8 cellular contexts compared by ENCODE assay signal in genomic region chr6:84227434-84228197, GRCh38. TPM values are rescaled to one million over a fixed set of nuclear protein-coding genes. Genes with fewer than 3 reads are reported as not detected.
DNase-seq lines count a peak whose midpoint lies in the region; ATAC-seq and TF ChIP-seq lines count a peak whose summit lies in the region.

Gene CEP162 (minus strand): TSS chr6:84227643. CDS start chr6:84226393, 1,250 bp downstream.

- intact Hi-C loops in Right ventricle myocardium inferior (cut with DNase I), result loop anchor here (10.0 kb wide), 1 partner anchor 613 kb away; no protein-coding TSS in a partner anchor
- intact Hi-C loops in ovary (cut with DNase I), result loop anchor here in 2 of 4 donors (10.0 kb wide), 2 partner anchors 333 to 343 kb away; no protein-coding TSS in a partner anchor
- intact Hi-C loops in thyroid gland (cut with DNase I), result loop anchor here (10.0 kb wide), 1 partner anchor 343 kb away; no protein-coding TSS in a partner anchor

- TF ChIP-seq EP300 in ovary (IDR thresholded peaks at IDR 0.05), result no peak

- H3K36me3 ChIP-seq in ovary, result no peaks in the 10 kb centered on the region
- no peaks in the 10 kb centered on the region for H3K36me3 ChIP-seq in thyroid gland

- peak; percentile 82 for TF ChIP-seq CTCF in HFFc6 (IDR thresholded peaks at IDR 0.05)
- TF ChIP-seq CTCF in ovary (IDR thresholded peaks at IDR 0.05), result peak; percentile 50 to 80 (median 66)
- TF ChIP-seq CTCF in thyroid gland (IDR thresholded peaks at IDR 0.05), result peak; percentile 38 to 79 (median 64)

- peak within 1 kb of the TSS; percentile 81 for H3K27ac Mint-ChIP-seq in HFFc6
- peak within 1 kb of the TSS; percentile 84 to 86 for H3K27ac Mint-ChIP-seq in activated naive CD4-positive, alpha-beta T cell treated with anti-CD3 and anti-CD28 coated beads, Interleukin-2, amount 50 U/mL, for 72 hours

- H3K4me3 Mint-ChIP-seq in HFFc6, result peak within 1 kb of the TSS; percentile 94

- H3K36me3 Mint-ChIP-seq in HFFc6 (ENCODE audit: low read depth), result no peaks in the 10 kb centered on the region
- H3K36me3 Mint-ChIP-seq in activated naive CD4-positive, alpha-beta T cell treated with anti-CD3 and anti-CD28 coated beads, Interleukin-2, amount 50 U/mL, for 72 hours, result no peaks in the 10 kb centered on the region

- DNase-seq in HFFc6 (peak; percentile 73), NAMALWA (ENCODE audit: low spot score) (peak; percentile 92), SK-N-DZ (ENCODE audit: low spot score) (peak; percentile 92), Right ventricle myocardium inferior (ENCODE audit: missing footprints) (peak; percentile 97), ovary (peak; percentile 88 to 93 (median 90)), thyroid gland (peak; percentile 92 to 94)
- DNase-seq in activated naive CD4-positive, alpha-beta T cell treated with anti-CD3 and anti-CD28 coated beads, Interleukin-2, amount 50 U/mL, for 72 hours (ENCODE audit: low spot score in 2 of 2), result peak; percentile 84 to 89

- H3K9me3 ChIP-seq in ovary (no peaks in the 10 kb centered on the region), thyroid gland (no peaks in the 10 kb centered on the region)

- peaks cover 29% of the 10 kb centered on the region for H3K4me1 Mint-ChIP-seq in HFFc6 (ENCODE audit: low read depth)

- peaks cover 1% of the 10 kb centered on the region for H3K4me1 ChIP-seq in ovary (ENCODE audit: insufficient read depth)
- peaks cover 0 to 7% of the 10 kb centered on the region in 2 donors for H3K4me1 ChIP-seq in thyroid gland

- H3K4me3 ChIP-seq in GM08714 (ENCODE audit: low read length) (peak within 1 kb of the TSS; percentile 89), ovary (peak within 1 kb of the TSS; percentile 81), thyroid gland (replicated peaks in 1 of 3) (peak within 1 kb of the TSS; percentile 77 to 94 (median 89))

- peaks cover 3% of the 10 kb centered on the region for H3K27me3 Mint-ChIP-seq in HFFc6 (ENCODE audit: insufficient read depth)

- H3K9me3 Mint-ChIP-seq in HFFc6, result no peaks in the 10 kb centered on the region
- H3K9me3 Mint-ChIP-seq in activated naive CD4-positive, alpha-beta T cell treated with anti-CD3 and anti-CD28 coated beads, Interleukin-2, amount 50 U/mL, for 72 hours, result no peaks in the 10 kb centered on the region

- TF ChIP-seq POLR2A in ovary (IDR thresholded peaks at IDR 0.05), result no peak
- peak in 1 of 2 donors; percentile 25 for TF ChIP-seq POLR2A in thyroid gland (IDR thresholded peaks at IDR 0.05)

- H3K27me3 ChIP-seq in ovary (no peaks in the 10 kb centered on the region), thyroid gland (no peaks in the 10 kb centered on the region)

- H3K27ac ChIP-seq in ovary (peak within 1 kb of the TSS in 1 of 2 donors; percentile 80), thyroid gland (peak within 1 kb of the TSS; percentile 80 to 91 (median 90))

- ATAC-seq in activated naive CD4-positive, alpha-beta T cell treated with anti-CD3 and anti-CD28 coated beads, Interleukin-2, amount 50 U/mL, for 72 hours, result peak; percentile 95 to 97
- peak; percentile 98 for ATAC-seq in Right ventricle myocardium inferior

- 0 to 1% (median 0%) methylated on average over 40 of the region's 40 CpGs for WGBS in ovary, 3 donors
- WGBS in thyroid gland, 2 donors, result 0 to 1% methylated on average over 39 to 40 of the region's 40 CpGs

RNA-seq across cellular contexts. Expression of gene CEP162, which starts in this region (rescaled TPM):
- total RNA-seq in HFFc6 (2021; fragmentation: NEBNext Ultra II Directional; extraction: Animal tissue kit (Norgen Biotek cat#: 25700)), result 1 to 10 TPM; 2.1 to 3.7 (median 3.1) TPM
- 14.0 and 16.1 TPM in 2 replicates for polyA plus RNA-seq in SK-N-DZ (2014; cell fraction: cytosol; rRNA removed)
- polyA plus RNA-seq in SK-N-DZ (2014; cell fraction: nucleus; rRNA removed), result 19.9 and 29.2 TPM in 2 replicates
- total RNA-seq in activated naive CD4-positive, alpha-beta T cell treated with anti-CD3 and anti-CD28 coated beads, Interleukin-2, amount 50 U/mL, for 72 hours, result 1 to 10 TPM; 4.9 to 8.0 TPM
- 3.9 TPM for total RNA-seq in Right ventricle myocardium inferior
- total RNA-seq in ovary, result 10 to 100 TPM in 3 of 7 donors, 1 to 10 TPM in 4; 8.3 to 16.8 (median 9.7) TPM
- 1 to 10 TPM; 5.3 to 6.4 TPM for polyA plus RNA-seq in ovary
- total RNA-seq in thyroid gland, result 10 to 100 TPM; 15.0 to 23.2 (median 18.5) TPM
